Comparison of ENCODE assay signal across 9 cellular contexts in genomic region chr12:20212658-20213387, GRCh38.
DNase-seq lines count a peak whose midpoint lies in the region; ATAC-seq and TF ChIP-seq lines count a peak whose summit lies in the region.
"Had no signal": no experiment of that assay in that cellular context is flagged by ENCODE, and none has a peak within 500 bp of the region (broad histone marks: within the 10 kb centered on the region; RNA-seq: fewer than 3 reads in every experiment).

No MANE protein-coding gene starts in this region.

- DNase-seq in AG04449 (ENCODE audit: low read depth, low spot score) (peak; percentile 98), Kasumi-1 (lab: John Stamatoyannopoulos, UW) (peak; percentile 80 to 83), T1000 (lab: John Stamatoyannopoulos, UW) (peak; percentile 90), globus pallidus (ENCODE audit: low spot score) (peak; percentile 83), occipital lobe (lab: John Stamatoyannopoulos, UW) (peak; percentile 73), activated gamma-delta T cell (lab: John Stamatoyannopoulos, UW) (no peak), HuH-7.5 (ENCODE audit: low spot score) (no peak)
- no peak for DNase-seq in stimulated activated effector memory CD8-positive, alpha-beta T cell treated with anti-CD3 and anti-CD28 coated beads, Interleukin-12 subunit alpha, Interleukin-12 subunit beta, amount 100 ng/mL, for 72 hours (ENCODE audit: low spot score in 2 of 2)
- DNase-seq: DND-41 had no signal

- H3K36me3 Mint-ChIP-seq in stimulated activated effector memory CD8-positive, alpha-beta T cell treated with anti-CD3 and anti-CD28 coated beads, Interleukin-12 subunit alpha, Interleukin-12 subunit beta, amount 100 ng/mL, for 72 hours: no peaks in the 10 kb centered on the region

- CTCF ChIA-PET in AG04449 (lab: Yijun Ruan, JAX): interaction anchor here (0.5 to 1.5 kb wide), 4 partner anchors 9 to 607 kb away, joined by 3 to 7 read pairs (median 4); no protein-coding TSS in a partner anchor

- no peaks in the 10 kb centered on the region for H3K4me1 Mint-ChIP-seq in stimulated activated effector memory CD8-positive, alpha-beta T cell treated with anti-CD3 and anti-CD28 coated beads, Interleukin-12 subunit alpha, Interleukin-12 subunit beta, amount 100 ng/mL, for 72 hours

- POLR2A ChIA-PET in AG04449 (lab: Yijun Ruan, JAX): interaction anchor here (0.6 to 0.9 kb wide), 2 partner anchors 267 to 878 kb away, joined by 3 to 4 read pairs; no protein-coding TSS in a partner anchor

- no peak for ATAC-seq in stimulated activated effector memory CD8-positive, alpha-beta T cell treated with anti-CD3 and anti-CD28 coated beads, Interleukin-12 subunit alpha, Interleukin-12 subunit beta, amount 100 ng/mL, for 72 hours

- H3K9me3 Mint-ChIP-seq in stimulated activated effector memory CD8-positive, alpha-beta T cell treated with anti-CD3 and anti-CD28 coated beads, Interleukin-12 subunit alpha, Interleukin-12 subunit beta, amount 100 ng/mL, for 72 hours: peaks cover 4% of the 10 kb centered on the region

- TF ChIP-seq CTCF in AG04449 (IDR thresholded peaks at IDR 0.05; ENCODE audit: insufficient read depth, low read length, missing control alignments): no peak

- no peak overlapping the region for H3K27ac Mint-ChIP-seq in stimulated activated effector memory CD8-positive, alpha-beta T cell treated with anti-CD3 and anti-CD28 coated beads, Interleukin-12 subunit alpha, Interleukin-12 subunit beta, amount 100 ng/mL, for 72 hours

- H3K4me3 Mint-ChIP-seq in stimulated activated effector memory CD8-positive, alpha-beta T cell treated with anti-CD3 and anti-CD28 coated beads, Interleukin-12 subunit alpha, Interleukin-12 subunit beta, amount 100 ng/mL, for 72 hours: no peak overlapping the region

- peak overlapping the region; percentile 19 for H3K4me3 ChIP-seq in AG04449 (ENCODE audit: low read depth, low read length)

Comparison
In these comparisons a context has a peak if more than half of its experiments do, and no peak if none do; other contexts are left out.
1. DNase-seq: peak in AG04449 (single experiment), Kasumi-1 (2 of 2), T1000 (single experiment), globus pallidus (single experiment) and occipital lobe (single experiment); none in stimulated activated effector memory CD8-positive, alpha-beta T cell treated with anti-CD3 and anti-CD28 coated beads, Interleukin-12 subunit alpha, Interleukin-12 subunit beta, amount 100 ng/mL, for 72 hours (0 of 2), activated gamma-delta T cell (single experiment) and HuH-7.5 (single experiment).